ENCODE assay signal across 1 cellular context in genomic region chr2:85545780-85546240, GRCh38.
TF ChIP-seq lines count a peak whose summit lies in the region.

No MANE protein-coding gene starts in this region.

TF ChIP-seq in K562, 482 proteins besides CTCF, POLR2A, EP300 and RAD21 (continued from another document and continues in another):
- TF ChIP-seq PBX2 (CRISPR knock-in tag; IDR thresholded peaks at IDR 0.05; ENCODE audit: low read depth), result no peak
- TF ChIP-seq PBX2 (tag; conservative IDR thresholded peaks at IDR 0.05; ENCODE audit: low read depth), result no peak
- TF ChIP-seq LEF1 (IDR thresholded peaks at IDR 0.05), result no peak
- TF ChIP-seq SUPT5H (IDR thresholded peaks at IDR 0.05), result no peak; the same call in 1 of the 2 replicates
- peak; percentile 22 for TF ChIP-seq SMAD1 (IDR thresholded peaks at IDR 0.05; ENCODE audit: low read depth, low read length, partially characterized antibody)
- TF ChIP-seq HMGXB4 (CRISPR knock-in tag; IDR thresholded peaks at IDR 0.05), result no peak
- no peak for TF ChIP-seq FOXA3 (CRISPR knock-in tag; conservative IDR thresholded peaks at IDR 0.05 in 1 of 2, IDR thresholded peaks at IDR 0.05 in 1 of 2)
- no peak for TF ChIP-seq CREM (IDR thresholded peaks at IDR 0.05; ENCODE audit: low read depth)
- TF ChIP-seq C11orf30 (IDR thresholded peaks at IDR 0.05; ENCODE audit: low read depth), result no peak
- no peak for TF ChIP-seq MTA1 (IDR thresholded peaks at IDR 0.05; ENCODE audit: borderline replicate concordance)
- no peak for TF ChIP-seq ZNF224 (CRISPR knock-in tag; IDR thresholded peaks at IDR 0.05)
- TF ChIP-seq SMARCA5 (IDR thresholded peaks at IDR 0.05), result no peak
- no peak for TF ChIP-seq CTCFL (IDR thresholded peaks at IDR 0.05; ENCODE audit: borderline replicate concordance, insufficient read depth, low read depth, low read length, poor library complexity, severe bottlenecking)
- TF ChIP-seq SRSF1 (IDR thresholded peaks at IDR 0.05; ENCODE audit: low read depth, low read length), result no peak
- TF ChIP-seq SRF (CRISPR knock-in tag; IDR thresholded peaks at IDR 0.05), result no peak
- no peak for TF ChIP-seq SNIP1 (IDR thresholded peaks at IDR 0.05; ENCODE audit: low read depth)
- TF ChIP-seq POLR3A (IDR thresholded peaks at IDR 0.05; ENCODE audit: borderline replicate concordance, extremely low read depth, insufficient read depth, insufficient read length), result no peak
- no peak for TF ChIP-seq EP400 (IDR thresholded peaks at IDR 0.05)
- TF ChIP-seq ZBTB9 (CRISPR knock-in tag; IDR thresholded peaks at IDR 0.05), result no peak
- peak; percentile 76; the same call in 1 of the 2 replicates for TF ChIP-seq ERF (CRISPR knock-in tag; IDR thresholded peaks at IDR 0.05)
- TF ChIP-seq FOXP1 (CRISPR knock-in tag; IDR thresholded peaks at IDR 0.05), result no peak
- no peak for TF ChIP-seq POLR2B (IDR thresholded peaks at IDR 0.05; ENCODE audit: low read depth, partially characterized antibody)
- TF ChIP-seq ZNF696 (CRISPR knock-in tag; conservative IDR thresholded peaks at IDR 0.05), result no peak; the same call in 1 of the 2 replicates
- no peak for TF ChIP-seq DMBX1 (CRISPR knock-in tag; IDR thresholded peaks at IDR 0.05; ENCODE audit: borderline replicate concordance)
- no peak for TF ChIP-seq ASH1L (IDR thresholded peaks at IDR 0.05; ENCODE audit: borderline replicate concordance, low read depth, partially characterized antibody)
- no peak for TF ChIP-seq ZNF764 (CRISPR knock-in tag; IDR thresholded peaks at IDR 0.05; ENCODE audit: low read depth)
- no peak for TF ChIP-seq TFAP4 (CRISPR knock-in tag; IDR thresholded peaks at IDR 0.05; ENCODE audit: borderline replicate concordance)
- TF ChIP-seq MED1 (CRISPR knock-in tag; IDR thresholded peaks at IDR 0.05; ENCODE audit: borderline replicate concordance), result no peak
- no peak for TF ChIP-seq ZKSCAN8 (CRISPR knock-in tag; IDR thresholded peaks at IDR 0.05)
- no peak for TF ChIP-seq DIDO1 (tag; IDR thresholded peaks at IDR 0.05; ENCODE audit: low read depth)
- no peak for TF ChIP-seq ZNF449 (CRISPR knock-in tag; IDR thresholded peaks at IDR 0.05)
- no peak for TF ChIP-seq KAT2B (IDR thresholded peaks at IDR 0.05; ENCODE audit: low read depth, low read length)
- TF ChIP-seq POLR2G (IDR thresholded peaks at IDR 0.05; ENCODE audit: low read depth, low read length), result no peak
- TF ChIP-seq TFE3 (CRISPR knock-in tag; IDR thresholded peaks at IDR 0.05), result no peak
- 0 out of 2 replicates have a peak, but pooled peaks have one; percentile 24 for TF ChIP-seq NFATC3 (IDR thresholded peaks at IDR 0.05)
- no peak for TF ChIP-seq ZKSCAN1 (IDR thresholded peaks at IDR 0.05; ENCODE audit: low read depth, low read length)
- TF ChIP-seq ARID1B (IDR thresholded peaks at IDR 0.05), result no peak
- peak; percentile 37; the same call in 1 of the 2 replicates for TF ChIP-seq ZNF41 (CRISPR knock-in tag; conservative IDR thresholded peaks at IDR 0.05)
- TF ChIP-seq COPS2 (conservative IDR thresholded peaks at IDR 0.05), result no peak
- TF ChIP-seq RBFOX2 (IDR thresholded peaks at IDR 0.05; ENCODE audit: low read depth, low read length), result no peak
- TF ChIP-seq TEAD4 (IDR thresholded peaks at IDR 0.05; ENCODE audit: low read length), result no peak; the same call in 1 of the 2 replicates
- TF ChIP-seq TEAD4 (CRISPR knock-in tag; IDR thresholded peaks at IDR 0.05; ENCODE audit: borderline replicate concordance), result no peak
- TF ChIP-seq NR2C2 (CRISPR knock-in tag; IDR thresholded peaks at IDR 0.05), result no peak
- TF ChIP-seq NR2C2 (tag; IDR thresholded peaks at IDR 0.05), result 0 out of 2 replicates have a peak, but pooled peaks have one; percentile 29
- peak; percentile 32 for TF ChIP-seq EWSR1 (IDR thresholded peaks at IDR 0.05; ENCODE audit: borderline replicate concordance, low read depth, partially characterized antibody)
- TF ChIP-seq SMARCB1 (IDR thresholded peaks at IDR 0.05; ENCODE audit: insufficient read length, low read depth), result no peak
- TF ChIP-seq ZFPM2 (CRISPR knock-in tag; IDR thresholded peaks at IDR 0.05), result no peak
- TF ChIP-seq NFXL1 (CRISPR knock-in tag; IDR thresholded peaks at IDR 0.05), result no peak
- no peak for TF ChIP-seq ZNF436 (CRISPR knock-in tag; IDR thresholded peaks at IDR 0.05)
- TF ChIP-seq CEBPZ (IDR thresholded peaks at IDR 0.05; ENCODE audit: borderline replicate concordance, low read depth, low read length), result no peak
- TF ChIP-seq ZNF12 (CRISPR knock-in tag; IDR thresholded peaks at IDR 0.05), result no peak
- no peak for TF ChIP-seq MEF2A (IDR thresholded peaks at IDR 0.05; ENCODE audit: control insufficient read depth, low read depth, low read length)
- TF ChIP-seq IRF1 (CRISPR knock-in tag; IDR thresholded peaks at IDR 0.05; ENCODE audit: borderline replicate concordance), result no peak
- 0 out of 2 replicates have a peak, but pooled peaks have one; percentile 35 for TF ChIP-seq BHLHE40 (IDR thresholded peaks at IDR 0.05; ENCODE audit: low read length)
- no peak for TF ChIP-seq RBM17 (IDR thresholded peaks at IDR 0.05; ENCODE audit: borderline replicate concordance, low read depth, low read length)
